ENCODE assay signal across 8 cellular contexts in genomic region chr1:39391741-39392679, GRCh38.
DNase-seq lines count a peak whose midpoint lies in the region; ATAC-seq and TF ChIP-seq lines count a peak whose summit lies in the region.

No MANE protein-coding gene starts in this region.

- TF ChIP-seq POLR2A in gastrocnemius medialis (IDR thresholded peaks at IDR 0.05) = no peak

- H3K27ac Mint-ChIP-seq in activated CD8-positive, alpha-beta memory T cell treated with anti-CD3 and anti-CD28 coated beads, Interleukin-2, amount 10 ng/mL, durations not matched to agents 7 days and 5 days = peak overlapping the region; percentile 50

- no peaks in the 10 kb centered on the region for H3K9me3 Mint-ChIP-seq in activated CD8-positive, alpha-beta memory T cell treated with anti-CD3 and anti-CD28 coated beads, Interleukin-2, amount 10 ng/mL, durations not matched to agents 7 days and 5 days (ENCODE audit: low read depth)

- H3K27ac ChIP-seq in right atrium auricular region (peak overlapping the region; percentile 78 to 89), gastrocnemius medialis (peak overlapping the region; percentile 53 to 65 (median 58))

- no peaks in the 10 kb centered on the region for H3K27me3 ChIP-seq in right atrium auricular region
- H3K27me3 ChIP-seq in gastrocnemius medialis = no peaks in the 10 kb centered on the region

- no peak overlapping the region for H3K4me3 Mint-ChIP-seq in activated CD8-positive, alpha-beta memory T cell treated with anti-CD3 and anti-CD28 coated beads, Interleukin-2, amount 10 ng/mL, durations not matched to agents 7 days and 5 days

- TF ChIP-seq CTCF in right atrium auricular region (IDR thresholded peaks at IDR 0.05) (no peak), gastrocnemius medialis (IDR thresholded peaks at IDR 0.05 in 4 of 5, conservative IDR thresholded peaks at IDR 0.05 in 1 of 5) (no peak)

- no peak for DNase-seq in activated CD8-positive, alpha-beta memory T cell treated with anti-CD3 and anti-CD28 coated beads, Interleukin-2, amount 10 ng/mL, durations not matched to agents 7 days and 5 days
- DNase-seq in activated CD8-positive, alpha-beta memory T cell treated with anti-CD3 and anti-CD28 coated beads, Interleukin-2, amount 50 U/mL, for 4 hours = no peak
- DNase-seq in amniotic stem cell (lab: John Stamatoyannopoulos, UW) = peak; percentile 80
- DNase-seq in right atrium auricular region (ENCODE audit: low spot score) = no peak
- DNase-seq in gastrocnemius medialis = peak in 1 of 2 donors; percentile 22
- no peak for DNase-seq in effector CD4-positive, alpha-beta T cell

- H3K36me3 ChIP-seq in right atrium auricular region (peaks cover 27% of the 10 kb centered on the region), gastrocnemius medialis (peaks cover 0 to 30% of the 10 kb centered on the region in 2 donors)

- H3K9me3 ChIP-seq in right atrium auricular region = no peaks in the 10 kb centered on the region
- no peaks in the 10 kb centered on the region for H3K9me3 ChIP-seq in gastrocnemius medialis

- peaks cover 67% of the 10 kb centered on the region for H3K4me1 Mint-ChIP-seq in activated CD8-positive, alpha-beta memory T cell treated with anti-CD3 and anti-CD28 coated beads, Interleukin-2, amount 10 ng/mL, durations not matched to agents 7 days and 5 days

- ATAC-seq in activated CD8-positive, alpha-beta memory T cell treated with anti-CD3 and anti-CD28 coated beads, Interleukin-2, amount 10 ng/mL, durations not matched to agents 7 days and 5 days = peak; percentile 27
- ATAC-seq in gastrocnemius medialis (peak; percentile 56 to 76), GM19324 (IDR thresholded peaks at IDR 0.05; ENCODE audit: low FRiP score, unreplicated experiment) (no peak), GM21723 (IDR thresholded peaks at IDR 0.05; ENCODE audit: unreplicated experiment) (no peak)

- no peak overlapping the region for H3K4me3 ChIP-seq in right atrium auricular region
- no peak overlapping the region for H3K4me3 ChIP-seq in gastrocnemius medialis

- in situ Hi-C loops in gastrocnemius medialis (cut with MboI; ENCODE audit: low sequenced_read_pairs in 4 of 4) = no loop called here

- intact Hi-C loops in gastrocnemius medialis (cut with DNase I; ENCODE audit: low total_unique reads) = no loop called here

- H3K27me3 Mint-ChIP-seq in activated CD8-positive, alpha-beta memory T cell treated with anti-CD3 and anti-CD28 coated beads, Interleukin-2, amount 10 ng/mL, durations not matched to agents 7 days and 5 days = no peaks in the 10 kb centered on the region

- H3K4me1 ChIP-seq in right atrium auricular region = peaks cover 0 to 82% of the 10 kb centered on the region in 2 donors
- H3K4me1 ChIP-seq in gastrocnemius medialis = peaks cover 42 to 47% of the 10 kb centered on the region in 2 donors

- CTCF ChIA-PET in activated CD8-positive, alpha-beta memory T cell treated with anti-CD3 and anti-CD28 coated beads, Interleukin-2, amount 10 ng/mL, durations not matched to agents 7 days and 5 days (lab: Charles Lee) = interaction anchor here (2.3 kb wide), 1 partner anchor 17 kb away, joined by 6 read pairs; no protein-coding TSS in a partner anchor

- peaks cover 58% of the 10 kb centered on the region for H3K36me3 Mint-ChIP-seq in activated CD8-positive, alpha-beta memory T cell treated with anti-CD3 and anti-CD28 coated beads, Interleukin-2, amount 10 ng/mL, durations not matched to agents 7 days and 5 days

Comparison
In these comparisons a context has a peak if more than half of its experiments do, and no peak if none do; other contexts are left out.
1. ATAC-seq: peak in activated CD8-positive, alpha-beta memory T cell treated with anti-CD3 and anti-CD28 coated beads, Interleukin-2, amount 10 ng/mL, durations not matched to agents 7 days and 5 days (single experiment) and gastrocnemius medialis (2 of 2); none in GM19324 (single experiment) and GM21723 (single experiment).